1 cellular context compared by ENCODE assay signal in genomic region chr22:21641795-21642583, GRCh38.
TF ChIP-seq lines count a peak whose summit lies in the region.

Gene SDF2L1, plus strand, starts transcription at chr22:21642302. Its CDS starts 35 bp downstream, at chr22:21642337.

TF ChIP-seq in A549, 52 proteins besides CTCF, POLR2A, EP300 and RAD21 (continued from another document):
- TF ChIP-seq, protein P1, sequence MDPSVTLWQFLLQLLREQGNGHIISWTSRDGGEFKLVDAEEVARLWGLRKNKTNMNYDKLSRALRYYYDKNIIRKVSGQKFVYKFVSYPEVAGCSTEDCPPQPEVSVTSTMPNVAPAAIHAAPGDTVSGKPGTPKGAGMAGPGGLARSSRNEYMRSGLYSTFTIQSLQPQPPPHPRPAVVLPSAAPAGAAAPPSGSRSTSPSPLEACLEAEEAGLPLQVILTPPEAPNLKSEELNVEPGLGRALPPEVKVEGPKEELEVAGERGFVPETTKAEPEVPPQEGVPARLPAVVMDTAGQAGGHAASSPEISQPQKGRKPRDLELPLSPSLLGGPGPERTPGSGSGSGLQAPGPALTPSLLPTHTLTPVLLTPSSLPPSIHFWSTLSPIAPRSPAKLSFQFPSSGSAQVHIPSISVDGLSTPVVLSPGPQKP (IDR thresholded peaks at IDR 0.05; ENCODE audit: low read depth, low read length): no peak
- TF ChIP-seq SREBF2 (IDR thresholded peaks at IDR 0.05): no peak
- no peak for TF ChIP-seq HOXB13 (CRISPR knock-in tag; IDR thresholded peaks at IDR 0.05; ENCODE audit: low read depth)
- no peak for TF ChIP-seq HOXA7 (CRISPR knock-in tag; IDR thresholded peaks at IDR 0.05)
- no peak for TF ChIP-seq GATA3 (IDR thresholded peaks at IDR 0.05; ENCODE audit: borderline replicate concordance)
- 0 out of 2 replicates have a peak, but pooled peaks have one; percentile 38 for TF ChIP-seq KDM5A (IDR thresholded peaks at IDR 0.05)
- TF ChIP-seq RNF2 (IDR thresholded peaks at IDR 0.05; ENCODE audit: borderline replicate concordance, low read depth): no peak; the same call in 1 of the 2 replicates
- no peak for TF ChIP-seq MAFK (IDR thresholded peaks at IDR 0.05; ENCODE audit: partially characterized antibody)
- TF ChIP-seq RARB (CRISPR knock-in tag; IDR thresholded peaks at IDR 0.05): no peak
- no peak for TF ChIP-seq PBX3 (IDR thresholded peaks at IDR 0.05)
- TF ChIP-seq, protein P2, sequence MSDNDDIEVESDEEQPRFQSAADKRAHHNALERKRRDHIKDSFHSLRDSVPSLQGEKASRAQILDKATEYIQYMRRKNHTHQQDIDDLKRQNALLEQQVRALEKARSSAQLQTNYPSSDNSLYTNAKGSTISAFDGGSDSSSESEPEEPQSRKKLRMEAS (IDR thresholded peaks at IDR 0.05): peak; percentile 62; the same call in 1 of the 2 replicates
- TF ChIP-seq CBX8 (IDR thresholded peaks at IDR 0.05): no peak
- no peak for TF ChIP-seq TFCP2L1 (CRISPR knock-in tag; IDR thresholded peaks at IDR 0.05)
- TF ChIP-seq RFX5 (IDR thresholded peaks at IDR 0.05): peak; percentile 60; the same call in 1 of the 2 replicates
- TF ChIP-seq, protein P3, sequence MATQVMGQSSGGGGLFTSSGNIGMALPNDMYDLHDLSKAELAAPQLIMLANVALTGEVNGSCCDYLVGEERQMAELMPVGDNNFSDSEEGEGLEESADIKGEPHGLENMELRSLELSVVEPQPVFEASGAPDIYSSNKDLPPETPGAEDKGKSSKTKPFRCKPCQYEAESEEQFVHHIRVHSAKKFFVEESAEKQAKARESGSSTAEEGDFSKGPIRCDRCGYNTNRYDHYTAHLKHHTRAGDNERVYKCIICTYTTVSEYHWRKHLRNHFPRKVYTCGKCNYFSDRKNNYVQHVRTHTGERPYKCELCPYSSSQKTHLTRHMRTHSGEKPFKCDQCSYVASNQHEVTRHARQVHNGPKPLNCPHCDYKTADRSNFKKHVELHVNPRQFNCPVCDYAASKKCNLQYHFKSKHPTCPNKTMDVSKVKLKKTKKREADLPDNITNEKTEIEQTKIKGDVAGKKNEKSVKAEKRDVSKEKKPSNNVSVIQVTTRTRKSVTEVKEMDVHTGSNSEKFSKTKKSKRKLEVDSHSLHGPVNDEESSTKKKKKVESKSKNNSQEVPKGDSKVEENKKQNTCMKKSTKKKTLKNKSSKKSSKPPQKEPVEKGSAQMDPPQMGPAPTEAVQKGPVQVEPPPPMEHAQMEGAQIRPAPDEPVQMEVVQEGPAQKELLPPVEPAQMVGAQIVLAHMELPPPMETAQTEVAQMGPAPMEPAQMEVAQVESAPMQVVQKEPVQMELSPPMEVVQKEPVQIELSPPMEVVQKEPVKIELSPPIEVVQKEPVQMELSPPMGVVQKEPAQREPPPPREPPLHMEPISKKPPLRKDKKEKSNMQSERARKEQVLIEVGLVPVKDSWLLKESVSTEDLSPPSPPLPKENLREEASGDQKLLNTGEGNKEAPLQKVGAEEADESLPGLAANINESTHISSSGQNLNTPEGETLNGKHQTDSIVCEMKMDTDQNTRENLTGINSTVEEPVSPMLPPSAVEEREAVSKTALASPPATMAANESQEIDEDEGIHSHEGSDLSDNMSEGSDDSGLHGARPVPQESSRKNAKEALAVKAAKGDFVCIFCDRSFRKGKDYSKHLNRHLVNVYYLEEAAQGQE (IDR thresholded peaks at IDR 0.05): peak; percentile 51
- TF ChIP-seq FOSL2 (IDR thresholded peaks at IDR 0.05): no peak
- TF ChIP-seq FOSL2 (CRISPR knock-in tag; IDR thresholded peaks at IDR 0.05): no peak
- 0 out of 2 replicates have a peak, but pooled peaks have one; percentile 25 for TF ChIP-seq HOXB5 (CRISPR knock-in tag; IDR thresholded peaks at IDR 0.05)
